ENCODE assay signal across 10 cellular contexts in the genomic region with DNA sequence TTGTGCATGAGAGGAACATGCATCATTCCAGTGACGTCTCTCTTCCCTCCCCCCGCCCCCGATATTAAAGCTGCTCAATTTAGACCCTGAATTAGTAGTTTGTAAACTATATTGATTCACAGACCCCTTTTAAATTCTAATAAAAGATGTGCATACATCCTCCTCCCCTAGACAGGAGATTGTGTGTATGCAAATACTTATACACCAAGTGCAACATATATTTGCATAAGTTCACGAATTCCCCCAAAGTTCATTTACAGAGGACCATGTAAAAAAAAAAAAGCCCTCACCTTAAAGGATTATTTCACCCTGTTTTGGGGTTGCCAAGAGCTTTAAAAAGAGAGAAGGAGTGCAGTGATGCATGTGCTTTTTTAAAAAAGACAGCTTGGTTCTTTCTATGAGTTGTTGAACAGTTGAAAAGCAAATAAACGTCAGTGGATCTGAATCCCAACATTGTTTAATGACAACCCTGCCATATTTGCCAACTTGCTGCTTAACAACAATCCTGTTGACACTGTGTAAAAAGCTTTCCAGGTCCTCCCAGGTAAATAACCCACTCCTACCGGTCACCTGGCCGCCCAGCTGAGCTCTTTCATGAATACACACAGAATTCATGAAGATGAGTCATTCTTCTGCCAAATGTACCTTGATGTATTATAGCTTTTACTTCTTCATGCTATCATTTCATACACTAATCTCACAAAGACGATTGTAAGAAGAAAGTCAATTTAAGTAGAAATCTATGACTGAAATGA.
DNase-seq lines count a peak whose midpoint lies in the region; ATAC-seq and TF ChIP-seq lines count a peak whose summit lies in the region.
"Had no signal": no experiment of that assay in that cellular context is flagged by ENCODE, and none has a peak within 500 bp of the region (broad histone marks: within the 10 kb centered on the region; RNA-seq: fewer than 3 reads in every experiment).

No MANE protein-coding gene starts in this region.

- H3K4me3 ChIP-seq in epithelial cell of esophagus (ENCODE audit: low read length) = no peak overlapping the region

- ATAC-seq in HG02938 (IDR thresholded peaks at IDR 0.05; ENCODE audit: unreplicated experiment) = no peak

- TF ChIP-seq CTCF in epithelial cell of esophagus (IDR thresholded peaks at IDR 0.05; ENCODE audit: insufficient read depth, low read depth, low read length, missing control alignments) = no peak

- DNase-seq in HuH-7 (ENCODE audit: low spot score) (peak; percentile 4), NCI-H345 treated with DMSO at 0.1 percent for 48 hours (lab: John Stamatoyannopoulos, UW; ENCODE audit: unreplicated experiment) (peak; percentile 97), epithelial cell of esophagus (ENCODE audit: low read depth) (peak; percentile 82), renal cortical epithelial cell (ENCODE audit: low read depth) (peak; percentile 68), AG08396 (ENCODE audit: low spot score) (no peak), SKM-1 treated with dmso at 0.1 percent for 144 hours (lab: John Stamatoyannopoulos, UW; ENCODE audit: unreplicated experiment) (no peak), posterior vena cava (ENCODE audit: low spot score) (no peak)
- DNase-seq: activated T-cell treated with anti-CD3 and anti-CD28 coated beads for 4 hours, NCI-H226 had no signal

- intact Hi-C loops in posterior vena cava (cut with DNase I) = loop anchor here in 1 of 2 donors (5.0 kb wide), 1 partner anchor 388 kb away; no protein-coding TSS in a partner anchor

Comparison
In these comparisons a context has a peak if more than half of its experiments do, and no peak if none do; other contexts are left out.
1. DNase-seq: peak in HuH-7 (single experiment), NCI-H345 treated with DMSO at 0.1 percent for 48 hours (single experiment), epithelial cell of esophagus (single experiment) and renal cortical epithelial cell (single experiment); none in AG08396 (single experiment), SKM-1 treated with dmso at 0.1 percent for 144 hours (single experiment) and posterior vena cava (single experiment).